ENCODE assay signal across 8 cellular contexts in genomic region chr4:182144621-182145359, GRCh38.
DNase-seq lines count a peak whose midpoint lies in the region; ATAC-seq, FAIRE-seq and TF ChIP-seq lines count a peak whose summit lies in the region.

No MANE protein-coding gene starts in this region.

- no peak overlapping the region for H3K4ac ChIP-seq in H9 (ENCODE audit: low read depth, low read length)

- DNase-seq in D341Med (ENCODE audit: low spot score): peak; percentile 84
- DNase-seq in H9: peak; percentile 36
- peak in 2 of 3 donors; percentile 37 to 40 for DNase-seq in right cardiac atrium
- DNase-seq in small intestine: peak; percentile 6
- no peak for DNase-seq in hippocampal formation (lab: John Stamatoyannopoulos, UW)
- no peak for DNase-seq in CD14-positive monocyte (ENCODE audit: low spot score)

- no CpG with 5 or more reads among the region's 95 CpGs for WGBS in H9 (ENCODE audit: extremely low coverage, insufficient read length, low lambda C conversion rate)
- under 1% methylated on average over 94 of the region's 95 CpGs for WGBS in right cardiac atrium
- WGBS in small intestine, 3 donors: 1 to 2% (median 1%) methylated on average over 30 to 95 of the region's 95 CpGs

- no peak overlapping the region for H3K56ac ChIP-seq in H9 (ENCODE audit: insufficient read length, low read depth, low read length)

- H3K23me2 ChIP-seq in H9 (ENCODE audit: insufficient read length, low read depth, low read length, poor library complexity, severe bottlenecking): peaks cover 24% of the 10 kb centered on the region

- no peak overlapping the region for H4K8ac ChIP-seq in H9 (replicated peaks; ENCODE audit: insufficient read length, low read depth, low read length)

- ATAC-seq in right cardiac atrium (peak in 1 of 2 donors; percentile 32), HG02840 (IDR thresholded peaks at IDR 0.05; ENCODE audit: low FRiP score, unreplicated experiment) (no peak)

- H3K27ac ChIP-seq in H9 (ENCODE audit: insufficient read length, low read depth, low read length) (no peak overlapping the region), right cardiac atrium (ENCODE audit: low read length) (no peak overlapping the region), small intestine (ENCODE audit: low read depth in 1 of 2, low read length in 1 of 2) (no peak overlapping the region)

- H3K4me3 Mint-ChIP-seq in H9: peak overlapping the region; percentile 98 to 100
- peak overlapping the region in 1 of 2 donors; percentile 82 for H3K4me3 Mint-ChIP-seq in CD14-positive monocyte

- H3K27me3 ChIP-seq in H9 (ENCODE audit: insufficient read depth, low read length): peaks cover 4% of the 10 kb centered on the region; the same call in 1 of the 2 replicates
- H3K27me3 ChIP-seq in right cardiac atrium (ENCODE audit: control insufficient read depth, insufficient read depth): peaks cover 4% of the 10 kb centered on the region
- peaks cover 0 to 17% of the 10 kb centered on the region in 2 donors for H3K27me3 ChIP-seq in small intestine (ENCODE audit: control insufficient read depth in 2 of 2, insufficient read depth in 2 of 2, low read length in 2 of 2)

- no peaks in the 10 kb centered on the region for H3K9me3 ChIP-seq in H9 (ENCODE audit: control insufficient read depth, low read depth, low read length)
- no peaks in the 10 kb centered on the region for H3K9me3 ChIP-seq in right cardiac atrium (ENCODE audit: control insufficient read depth, low read length)
- H3K9me3 ChIP-seq in small intestine (ENCODE audit: control insufficient read depth, low read depth): no peaks in the 10 kb centered on the region

- H3K79me2 ChIP-seq in H9 (ENCODE audit: insufficient read depth, low read length): peaks cover 12% of the 10 kb centered on the region; the same call in 1 of the 2 replicates

- H2BK20ac ChIP-seq in H9 (ENCODE audit: low read depth, low read length, poor library complexity, severe bottlenecking): no peak overlapping the region

- H3K36me3 Mint-ChIP-seq in H9 (ENCODE audit: insufficient read depth in 1 of 3, low read depth in 3 of 3) (peaks cover 0 to 6% (median 3%) of the 10 kb centered on the region in 3 experiments; a peak in 3 of 7 replicates), CD14-positive monocyte (peaks cover 0 to 6% of the 10 kb centered on the region in 2 donors)

- no peak overlapping the region for H2BK15ac ChIP-seq in H9 (ENCODE audit: low read depth, low read length)

- H3K27me3 Mint-ChIP-seq in H9 (ENCODE audit: low read depth): peaks cover 26% of the 10 kb centered on the region
- peaks cover 61 to 71% (median 69%) of the 10 kb centered on the region in 3 donors for H3K27me3 Mint-ChIP-seq in CD14-positive monocyte (ENCODE audit: low read depth in 3 of 3)

- peak overlapping the region; percentile 65 to 100 (median 93) for H3K27ac Mint-ChIP-seq in H9
- H3K27ac Mint-ChIP-seq in CD14-positive monocyte: no peak overlapping the region

- H4K20me1 ChIP-seq in H9 (ENCODE audit: control insufficient read depth, insufficient read depth, insufficient read length): no peaks in the 10 kb centered on the region

- H3K4me3 ChIP-seq in WI38 (ENCODE audit: low read depth, low read length): peak overlapping the region; percentile 81
- peak overlapping the region; percentile 85 for H3K4me3 ChIP-seq in right cardiac atrium (ENCODE audit: low read length)
- H3K4me3 ChIP-seq in small intestine (ENCODE audit: low read depth in 1 of 2, low read length in 2 of 2): peak overlapping the region; percentile 15 to 79

- no peak overlapping the region for H2BK12ac ChIP-seq in H9 (ENCODE audit: insufficient read length, low read depth, low read length)

- peak overlapping the region; percentile 99 for H3K4me2 ChIP-seq in H9 (ENCODE audit: insufficient read depth, insufficient read length, low read length)

- no peaks in the 10 kb centered on the region for H3K36me3 ChIP-seq in small intestine (ENCODE audit: control insufficient read depth in 2 of 2, insufficient read depth in 2 of 2, low read length in 2 of 2)

- no peak overlapping the region for H2AFZ ChIP-seq in H9 (ENCODE audit: low read length)

- no peak overlapping the region for H3K23ac ChIP-seq in H9 (ENCODE audit: insufficient read length, low read depth, low read length)

- no peaks in the 10 kb centered on the region for H3K4me1 ChIP-seq in H9 (ENCODE audit: insufficient read depth, low read length)
- no peaks in the 10 kb centered on the region for H3K4me1 ChIP-seq in right cardiac atrium (ENCODE audit: control insufficient read depth, insufficient read depth, low read length)
- peaks cover 0 to 5% of the 10 kb centered on the region in 2 donors for H3K4me1 ChIP-seq in small intestine (ENCODE audit: control insufficient read depth in 2 of 2, insufficient read depth in 1 of 2, low read depth in 1 of 2, low read length in 1 of 2)

- H3K9me3 Mint-ChIP-seq in H9 (peaks cover 0 to 2% of the 10 kb centered on the region in 2 experiments; a peak in 3 of 5 replicates), CD14-positive monocyte (peaks cover 0 to 26% (median 12%) of the 10 kb centered on the region in 7 donors)

- TF ChIP-seq CTCF in H9 (conservative IDR thresholded peaks at IDR 0.05) (no peak), WI38 (IDR thresholded peaks at IDR 0.05; ENCODE audit: low read depth, low read length) (no peak), CD14-positive monocyte (IDR thresholded peaks at IDR 0.05) (no peak)

- H3T11ph ChIP-seq in H9 (ENCODE audit: low read length): no peak overlapping the region

- H2BK5ac ChIP-seq in H9 (ENCODE audit: insufficient read length, low read length): no peak overlapping the region

- no peak overlapping the region for H2BK120ac ChIP-seq in H9 (ENCODE audit: low read depth, low read length, poor library complexity, severe bottlenecking)

- H3K14ac ChIP-seq in H9 (ENCODE audit: insufficient read depth, low read length): no peak overlapping the region; the same call in 1 of the 2 replicates

- intact Hi-C loops in right cardiac atrium (cut with DNase I) (no loop called here), CD14-positive monocyte (cut with micrococcal nuclease) (no loop called here)

- no peak overlapping the region for H2AK5ac ChIP-seq in H9 (ENCODE audit: insufficient read length, low read length)

- H3K9ac ChIP-seq in H9 (ENCODE audit: extremely low read depth, insufficient read length, low read length): peak overlapping the region; percentile 45

- no peak overlapping the region for H3K18ac ChIP-seq in H9 (ENCODE audit: insufficient read length, low read depth, low read length)

- H4K5ac ChIP-seq in H9 (ENCODE audit: insufficient read length, low read depth, low read length): no peak overlapping the region

- H4K91ac ChIP-seq in H9 (ENCODE audit: insufficient read length, low read depth, low read length): no peak overlapping the region

- no peak for FAIRE-seq in small intestine (lab: Jason Lieb, UNC)

- H3K79me1 ChIP-seq in H9 (ENCODE audit: insufficient read depth, low read depth, low read length, poor library complexity, severe bottlenecking): no peaks in the 10 kb centered on the region

- peaks cover 51 to 57% of the 10 kb centered on the region in 2 experiments for H3K4me1 Mint-ChIP-seq in H9
- peaks cover 9% of the 10 kb centered on the region for H3K4me1 Mint-ChIP-seq in CD14-positive monocyte

Comparison
In these comparisons a context has a peak if more than half of its experiments do, and no peak if none do; other contexts are left out.
1. DNase-seq: peak in D341Med (single experiment), H9 (single experiment), right cardiac atrium (2 of 3) and small intestine (single experiment); none in hippocampal formation (0 of 2) and CD14-positive monocyte (single experiment).
2. H3K27ac Mint-ChIP-seq: peak in H9 (3 of 3); none in CD14-positive monocyte (0 of 7).
3. Peak in every context shown above with its lines, with median percentiles within 50 percentile points of each other: H3K4me3 ChIP-seq.